Comparison of ENCODE assay signal across 9 cellular contexts in genomic region chr1:36304970-36305914, GRCh38. TPM values are rescaled to one million over a fixed set of nuclear protein-coding genes. Genes with fewer than 3 reads are reported as not detected.
DNase-seq lines count a peak whose midpoint lies in the region; ATAC-seq and TF ChIP-seq lines count a peak whose summit lies in the region.
"Had no signal": no experiment of that assay in that cellular context is flagged by ENCODE, and none has a peak within 500 bp of the region (broad histone marks: within the 10 kb centered on the region; RNA-seq: fewer than 3 reads in every experiment).

No MANE protein-coding gene starts in this region.

- DNase-seq in DND-41 (no peak), T-cell (no peak), endothelial cell (ENCODE audit: low spot score) (no peak), psoas muscle (no peak), DMS79 treated with DMSO at 0.1 percent for 48 hours (lab: John Stamatoyannopoulos, UW) (no peak), HK-2 (ENCODE audit: unreplicated experiment) (no peak), H7 (no peak), NCI-H2107 treated with DMSO at 0.1 percent for 48 hours (lab: John Stamatoyannopoulos, UW; ENCODE audit: unreplicated experiment) (no peak)

- TF ChIP-seq CTCF in DND-41 (IDR thresholded peaks at IDR 0.05; ENCODE audit: borderline replicate concordance, extremely low read depth, low read length, poor library complexity, severe bottlenecking) (no peak), endothelial cell (IDR thresholded peaks at IDR 0.05; ENCODE audit: unreplicated experiment) (no peak), psoas muscle (IDR thresholded peaks at IDR 0.05) (no peak)

- H3K9me3 Mint-ChIP-seq in T-cell (no peaks in the 10 kb centered on the region), endothelial cell (ENCODE audit: unreplicated experiment) (no peaks in the 10 kb centered on the region)

- no peak overlapping the region for H3K9ac ChIP-seq in DND-41 (ENCODE audit: low read depth, low read length)

- H3K36me3 Mint-ChIP-seq in T-cell, result peaks cover 27% of the 10 kb centered on the region
- H3K36me3 Mint-ChIP-seq in endothelial cell (ENCODE audit: low read depth, unreplicated experiment), result peaks cover 32% of the 10 kb centered on the region

- H3K36me3 ChIP-seq in DND-41 (ENCODE audit: insufficient read depth, low read length) (peaks cover 38% of the 10 kb centered on the region), psoas muscle (ENCODE audit: insufficient read depth in 1 of 2, low read depth in 1 of 2) (peaks cover 6 to 68% of the 10 kb centered on the region in 2 donors), H7 (replicated peaks; ENCODE audit: control insufficient read depth, insufficient read depth, low read length) (peaks cover 26% of the 10 kb centered on the region)

- no peaks in the 10 kb centered on the region for H3K27me3 ChIP-seq in DND-41 (ENCODE audit: insufficient read depth, low read length, poor library complexity)
- no peaks in the 10 kb centered on the region for H3K27me3 ChIP-seq in psoas muscle (ENCODE audit: insufficient read depth in 3 of 3, low read length in 2 of 3)
- peaks cover 2% of the 10 kb centered on the region; the same call in 1 of the 2 replicates for H3K27me3 ChIP-seq in H7 (ENCODE audit: control insufficient read depth, insufficient read depth, low read length)

- H3K27ac ChIP-seq in DND-41 (ENCODE audit: low read length), result no peak overlapping the region
- peak overlapping the region; percentile 79 for H3K27ac ChIP-seq in psoas muscle

- H3K9me3 ChIP-seq in DND-41 (ENCODE audit: insufficient read depth, low read length, severe bottlenecking), result no peaks in the 10 kb centered on the region
- H3K9me3 ChIP-seq in psoas muscle, result no peaks in the 10 kb centered on the region

- no peak overlapping the region for H2AFZ ChIP-seq in DND-41 (ENCODE audit: low read depth, low read length)

- intact Hi-C loops in psoas muscle (cut with DNase I), result loop anchor here in 1 of 2 donors (5.0 kb wide), 2 partner anchors 62 to 117 kb away; no protein-coding TSS in a partner anchor

- no peaks in the 10 kb centered on the region for H3K27me3 Mint-ChIP-seq in T-cell
- H3K27me3 Mint-ChIP-seq in endothelial cell (ENCODE audit: unreplicated experiment), result peaks cover 11% of the 10 kb centered on the region

- peaks cover 23% of the 10 kb centered on the region for H3K4me1 ChIP-seq in DND-41 (ENCODE audit: insufficient read depth, low read length)
- peaks cover 9% of the 10 kb centered on the region for H3K4me1 ChIP-seq in psoas muscle

- H3K27ac Mint-ChIP-seq in T-cell (peak overlapping the region; percentile 56 to 73), endothelial cell (ENCODE audit: unreplicated experiment) (no peak overlapping the region)

- POLR2A ChIA-PET in T-cell (lab: Charles Lee), result interaction anchor here in 1 of 2 donors (0.5 kb wide), 1 partner anchor 77 kb away, joined by 4 read pairs; no protein-coding TSS in a partner anchor

- H3K4me3 Mint-ChIP-seq in T-cell (peak overlapping the region; percentile 73 to 92 (median 91)), endothelial cell (ENCODE audit: unreplicated experiment) (peak overlapping the region; percentile 79)

- H3K4me1 Mint-ChIP-seq in T-cell (peaks cover 8 to 27% (median 10%) of the 10 kb centered on the region in 3 donors), endothelial cell (ENCODE audit: unreplicated experiment) (peaks cover 12% of the 10 kb centered on the region)

- no peak overlapping the region for H3K4me3 ChIP-seq in DND-41 (ENCODE audit: low read depth in 1 of 2, low read length in 2 of 2)
- no peak overlapping the region for H3K4me3 ChIP-seq in psoas muscle
- no peak overlapping the region; the same call in 1 of the 2 replicates for H3K4me3 ChIP-seq in H7 (ENCODE audit: insufficient read depth, low read depth, low read length)

- WGBS in psoas muscle, 3 donors, result 78 to 83% (median 80%) methylated on average over 10 of the region's 10 CpGs

- peaks cover 3% of the 10 kb centered on the region; the same call in 1 of the 2 replicates for H4K20me1 ChIP-seq in DND-41 (ENCODE audit: insufficient read depth, low read length)

- ATAC-seq in DND-41 (ENCODE audit: insufficient read depth, low read depth) (no peak), T-cell (replicated peaks in 1 of 4) (no peak), psoas muscle (no peak)

- peak overlapping the region; percentile 90; the same call in 1 of the 2 replicates for H3K4me2 ChIP-seq in DND-41 (ENCODE audit: insufficient read depth, low read length)

- no peaks in the 10 kb centered on the region for H3K79me2 ChIP-seq in DND-41 (ENCODE audit: insufficient read depth, low read length)

- CTCF ChIA-PET in T-cell (lab: Charles Lee), result interaction anchor here in 1 of 2 donors (1.3 kb wide), 1 partner anchor 81 kb away, joined by 3 read pairs; no protein-coding TSS in a partner anchor

RNA-seq across cellular contexts. Expression of gene SH3D21, which starts 0.9 kb away (rescaled TPM):
- total RNA-seq in T-cell (1 to 10 TPM; 2.2 to 3.7 (median 2.8) TPM), endothelial cell (ENCODE audit: unreplicated experiment) (4.8 TPM), psoas muscle (1 to 10 TPM in 1 of 4 donors, under 1 TPM in 3; 0.69 to 1.1 (median 0.96) TPM)
- under 1 TPM; 0.36 to 0.88 (median 0.37) TPM for polyA plus RNA-seq in psoas muscle
- 4.7 and 4.8 TPM in 2 replicates for total RNA-seq in H7 (2014; rRNA removed; shearing (Covaris generic))
- total RNA-seq: H4 had no signal

RNA-seq across cellular contexts. Expression of gene EVA1B, which starts 18.2 kb away (rescaled TPM):
- total RNA-seq in T-cell (1 to 10 TPM; 2.0 to 8.1 (median 5.6) TPM), endothelial cell (ENCODE audit: unreplicated experiment) (87.9 TPM), psoas muscle (1 to 10 TPM; 3.3 to 8.2 (median 5.6) TPM)
- 10 to 100 TPM in 1 of 3 donors, 1 to 10 TPM in 2; 2.6 to 13.7 (median 6.9) TPM for polyA plus RNA-seq in psoas muscle
- total RNA-seq in H7 (2014; rRNA removed; shearing (Covaris generic)), result 61.4 and 87.2 TPM in 2 replicates
